In genomic region chr19:48330012-48330681, GRCh38 we compare ENCODE assay signal across 1 cellular context.
TF ChIP-seq lines count a peak whose summit lies in the region.

No MANE protein-coding gene starts in this region.

TF ChIP-seq in GM12878, 131 proteins besides CTCF, POLR2A, EP300 and RAD21 (continued from another document):
- no peak for TF ChIP-seq ZBTB33 (IDR thresholded peaks at IDR 0.05)
- TF ChIP-seq TCF7 (IDR thresholded peaks at IDR 0.05; ENCODE audit: borderline replicate concordance): no peak
- TF ChIP-seq SUPT20H (IDR thresholded peaks at IDR 0.05; ENCODE audit: borderline replicate concordance, control insufficient read depth, low read depth, low read length): no peak
- peak; percentile 92 for TF ChIP-seq TARDBP (IDR thresholded peaks at IDR 0.05; ENCODE audit: borderline replicate concordance)
